ENCODE assay signal across 18 cellular contexts in the genomic region with DNA sequence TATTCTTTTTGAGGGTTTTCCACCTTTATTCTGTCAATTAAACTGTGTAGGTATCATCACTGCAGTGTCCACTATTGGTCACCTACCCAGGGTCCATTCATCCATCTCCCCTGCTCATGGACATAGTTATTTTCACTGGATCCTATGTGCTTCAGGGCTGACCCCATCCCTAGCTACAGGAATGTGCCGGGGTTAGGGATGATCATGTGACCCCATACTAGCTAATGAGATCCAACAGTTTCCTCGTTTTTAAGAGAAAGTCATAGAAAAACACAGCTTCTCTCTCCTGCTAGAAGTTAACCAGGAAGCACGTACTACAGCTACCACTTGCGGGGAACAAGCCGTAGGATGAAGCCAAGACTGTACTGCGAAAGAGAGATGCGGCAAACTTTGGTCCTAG. TPM values are rescaled to one million over a fixed set of nuclear protein-coding genes. Genes with fewer than 3 reads are reported as not detected.
A peak's percentile ranks its signal among the peaks of the same experiment; 100 is the strongest.
DNase-seq lines count a peak whose midpoint lies in the region; ATAC-seq, FAIRE-seq and TF ChIP-seq lines count a peak whose summit lies in the region.
"Had no signal": no experiment of that assay in that cellular context is flagged by ENCODE, and none has a peak within 500 bp of the region (broad histone marks: within the 10 kb centered on the region; RNA-seq: fewer than 3 reads in every experiment).

No MANE protein-coding gene starts in this region.

- POLR2A ChIA-PET in WTC11 (lab: Charles Lee): no interaction called here

- no peaks in the 10 kb centered on the region for H3K9me3 Mint-ChIP-seq in WTC11
- no peaks in the 10 kb centered on the region for H3K9me3 Mint-ChIP-seq in activated naive CD4-positive, alpha-beta T cell treated with anti-CD3 and anti-CD28 coated beads, Interleukin-2, amount 10 ng/mL, durations not matched to agents 7 days and 5 days
- H3K9me3 Mint-ChIP-seq in activated CD8-positive, alpha-beta memory T cell treated with anti-CD3 and anti-CD28 coated beads, Interleukin-2, amount 10 ng/mL, durations not matched to agents 7 days and 5 days (ENCODE audit: low read depth): no peaks in the 10 kb centered on the region
- H3K9me3 Mint-ChIP-seq: CD4-positive, CD25-positive, alpha-beta regulatory T cell had no signal

- intact Hi-C loops in kidney (cut with DNase I): no loop called here

- peak overlapping the region; percentile 47 for H3K27ac ChIP-seq in subcutaneous abdominal adipose tissue (ENCODE audit: low read depth, low read length)
- no peak overlapping the region for H3K27ac ChIP-seq in kidney (ENCODE audit: low read depth in 2 of 2, low read length in 2 of 2)
- H3K27ac ChIP-seq: BLaER1 treated with 17β-estradiol and CSF1 and Interleukin-3, amounts not matched to agents 10 nM and 100 nM had no signal

- ATAC-seq in WTC11: peak; percentile 56
- ATAC-seq in activated CD8-positive, alpha-beta memory T cell treated with anti-CD3 and anti-CD28 coated beads, Interleukin-2, amount 10 ng/mL, durations not matched to agents 7 days and 5 days: no peak
- ATAC-seq: GM12878, HCT116, HepG2 had no signal

- H3K9me3 ChIP-seq in subcutaneous abdominal adipose tissue (ENCODE audit: control insufficient read depth in 5 of 5, low read length in 5 of 5): no peaks in the 10 kb centered on the region
- H3K9me3 ChIP-seq in kidney (ENCODE audit: control insufficient read depth in 1 of 2, low read length in 2 of 2): no peaks in the 10 kb centered on the region
- H3K9me3 ChIP-seq: BLaER1 treated with 17β-estradiol and CSF1 and Interleukin-3, amounts not matched to agents 10 nM and 100 nM had no signal

- H3K4me3 ChIP-seq in subcutaneous abdominal adipose tissue (ENCODE audit: low read depth in 1 of 5, low read length in 5 of 5) (no peak overlapping the region), kidney (ENCODE audit: low read length in 2 of 2) (no peak overlapping the region)
- H3K4me3 ChIP-seq: BLaER1 treated with 17β-estradiol and CSF1 and Interleukin-3, amounts not matched to agents 10 nM and 100 nM; GM12878 had no signal

- no peak overlapping the region for H3K27ac Mint-ChIP-seq in WTC11
- no peak overlapping the region for H3K27ac Mint-ChIP-seq in activated naive CD4-positive, alpha-beta T cell treated with anti-CD3 and anti-CD28 coated beads, Interleukin-2, amount 10 ng/mL, durations not matched to agents 7 days and 5 days
- H3K27ac Mint-ChIP-seq in activated CD8-positive, alpha-beta memory T cell treated with anti-CD3 and anti-CD28 coated beads, Interleukin-2, amount 10 ng/mL, durations not matched to agents 7 days and 5 days: no peak overlapping the region
- H3K27ac Mint-ChIP-seq: CD4-positive, CD25-positive, alpha-beta regulatory T cell had no signal

- H3K27me3 ChIP-seq in subcutaneous abdominal adipose tissue (ENCODE audit: control insufficient read depth in 5 of 5, insufficient read depth in 4 of 5, low read length in 5 of 5): no peaks in the 10 kb centered on the region
- H3K27me3 ChIP-seq: BLaER1 treated with 17β-estradiol and CSF1 and Interleukin-3, amounts not matched to agents 10 nM and 100 nM had no signal

- H3K9ac ChIP-seq in subcutaneous abdominal adipose tissue (ENCODE audit: low read length in 5 of 5) (no peak overlapping the region), kidney (ENCODE audit: low read length in 2 of 2) (no peak overlapping the region)
- H3K9ac ChIP-seq: BLaER1 treated with 17β-estradiol and CSF1 and Interleukin-3, amounts not matched to agents 10 nM and 100 nM had no signal

- DNase-seq in AG20443 (ENCODE audit: low spot score) (peak; percentile 35), WTC11 (ENCODE audit: low spot score) (no peak), kidney (no peak)
- no peak for DNase-seq in activated naive CD4-positive, alpha-beta T cell treated with anti-CD3 and anti-CD28 coated beads, Interleukin-2, amount 10 ng/mL, durations not matched to agents 7 days and 5 days
- no peak for DNase-seq in activated CD8-positive, alpha-beta memory T cell treated with anti-CD3 and anti-CD28 coated beads, Interleukin-2, amount 10 ng/mL, durations not matched to agents 7 days and 5 days
- no peak for DNase-seq in activated CD4-positive, alpha-beta T cell treated with anti-CD3 and anti-CD28 coated beads for 48 hours
- DNase-seq: CD4-positive, CD25-positive, alpha-beta regulatory T cell; DMS79; GOT3 had no signal

- H3K4me3 Mint-ChIP-seq in WTC11: no peak overlapping the region
- no peak overlapping the region for H3K4me3 Mint-ChIP-seq in activated naive CD4-positive, alpha-beta T cell treated with anti-CD3 and anti-CD28 coated beads, Interleukin-2, amount 10 ng/mL, durations not matched to agents 7 days and 5 days
- no peak overlapping the region for H3K4me3 Mint-ChIP-seq in activated CD8-positive, alpha-beta memory T cell treated with anti-CD3 and anti-CD28 coated beads, Interleukin-2, amount 10 ng/mL, durations not matched to agents 7 days and 5 days
- H3K4me3 Mint-ChIP-seq: CD4-positive, CD25-positive, alpha-beta regulatory T cell had no signal

- no peak for FAIRE-seq in kidney (lab: Jason Lieb, UNC)
- FAIRE-seq: A204.1, GM12878, HepG2, HTR-8/SVneo had no signal

- TF ChIP-seq CTCF in WTC11 (IDR thresholded peaks at IDR 0.05) (no peak), kidney (IDR thresholded peaks at IDR 0.05; ENCODE audit: borderline replicate concordance, extremely low read depth, insufficient read depth) (no peak)

- no peaks in the 10 kb centered on the region for H3K27me3 Mint-ChIP-seq in WTC11 (ENCODE audit: low read depth)
- no peaks in the 10 kb centered on the region for H3K27me3 Mint-ChIP-seq in activated naive CD4-positive, alpha-beta T cell treated with anti-CD3 and anti-CD28 coated beads, Interleukin-2, amount 10 ng/mL, durations not matched to agents 7 days and 5 days
- peaks cover 11% of the 10 kb centered on the region for H3K27me3 Mint-ChIP-seq in activated CD8-positive, alpha-beta memory T cell treated with anti-CD3 and anti-CD28 coated beads, Interleukin-2, amount 10 ng/mL, durations not matched to agents 7 days and 5 days

- H3K4me1 ChIP-seq in subcutaneous abdominal adipose tissue (ENCODE audit: control insufficient read depth in 5 of 5, insufficient read depth in 5 of 5, low read length in 5 of 5): peaks cover 0 to 44% (median 9%) of the 10 kb centered on the region in 5 donors
- peaks cover 0 to 3% of the 10 kb centered on the region in 2 donors for H3K4me1 ChIP-seq in kidney (ENCODE audit: control insufficient read depth in 1 of 2, insufficient read depth in 1 of 2, low read depth in 1 of 2, low read length in 2 of 2)

- no peaks in the 10 kb centered on the region for H3K4me1 Mint-ChIP-seq in WTC11
- no peaks in the 10 kb centered on the region for H3K4me1 Mint-ChIP-seq in activated naive CD4-positive, alpha-beta T cell treated with anti-CD3 and anti-CD28 coated beads, Interleukin-2, amount 10 ng/mL, durations not matched to agents 7 days and 5 days
- H3K4me1 Mint-ChIP-seq in activated CD8-positive, alpha-beta memory T cell treated with anti-CD3 and anti-CD28 coated beads, Interleukin-2, amount 10 ng/mL, durations not matched to agents 7 days and 5 days: no peaks in the 10 kb centered on the region
- H3K4me1 Mint-ChIP-seq: CD4-positive, CD25-positive, alpha-beta regulatory T cell had no signal

- H3K36me3 ChIP-seq in subcutaneous abdominal adipose tissue (ENCODE audit: control insufficient read depth in 5 of 5, insufficient read depth in 5 of 5, low read length in 5 of 5) (no peaks in the 10 kb centered on the region), kidney (ENCODE audit: control insufficient read depth in 1 of 2, insufficient read depth in 2 of 2, low read length in 2 of 2) (no peaks in the 10 kb centered on the region)
- H3K36me3 ChIP-seq: BLaER1 treated with 17β-estradiol and CSF1 and Interleukin-3, amounts not matched to agents 10 nM and 100 nM had no signal

- CTCF ChIA-PET in WTC11 (lab: Charles Lee): no interaction called here
- CTCF ChIA-PET in activated naive CD4-positive, alpha-beta T cell treated with anti-CD3 and anti-CD28 coated beads, Interleukin-2, amount 10 ng/mL, durations not matched to agents 7 days and 5 days (lab: Charles Lee): no interaction called here
- CTCF ChIA-PET in activated CD8-positive, alpha-beta memory T cell treated with anti-CD3 and anti-CD28 coated beads, Interleukin-2, amount 10 ng/mL, durations not matched to agents 7 days and 5 days (lab: Charles Lee): no interaction called here

- H3K36me3 Mint-ChIP-seq in WTC11: no peaks in the 10 kb centered on the region
- H3K36me3 Mint-ChIP-seq in activated naive CD4-positive, alpha-beta T cell treated with anti-CD3 and anti-CD28 coated beads, Interleukin-2, amount 10 ng/mL, durations not matched to agents 7 days and 5 days: no peaks in the 10 kb centered on the region
- H3K36me3 Mint-ChIP-seq in activated CD8-positive, alpha-beta memory T cell treated with anti-CD3 and anti-CD28 coated beads, Interleukin-2, amount 10 ng/mL, durations not matched to agents 7 days and 5 days: no peaks in the 10 kb centered on the region
- H3K36me3 Mint-ChIP-seq: CD4-positive, CD25-positive, alpha-beta regulatory T cell had no signal

TF ChIP-seq in WTC11, 78 proteins besides CTCF, POLR2A, EP300 and RAD21:
- TF ChIP-seq ZNF396 (CRISPR knock-in tag; IDR thresholded peaks at IDR 0.05; ENCODE audit: borderline replicate concordance): no peak
- TF ChIP-seq, protein P1, sequence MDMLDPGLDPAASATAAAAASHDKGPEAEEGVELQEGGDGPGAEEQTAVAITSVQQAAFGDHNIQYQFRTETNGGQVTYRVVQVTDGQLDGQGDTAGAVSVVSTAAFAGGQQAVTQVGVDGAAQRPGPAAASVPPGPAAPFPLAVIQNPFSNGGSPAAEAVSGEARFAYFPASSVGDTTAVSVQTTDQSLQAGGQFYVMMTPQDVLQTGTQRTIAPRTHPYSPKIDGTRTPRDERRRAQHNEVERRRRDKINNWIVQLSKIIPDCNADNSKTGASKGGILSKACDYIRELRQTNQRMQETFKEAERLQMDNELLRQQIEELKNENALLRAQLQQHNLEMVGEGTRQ (CRISPR knock-in tag; IDR thresholded peaks at IDR 0.05): peak; percentile 57

RNA-seq across cellular contexts. Expression of a gene that starts 19.6 kb away (rescaled TPM):
- total RNA-seq in WTC11 (2021) (0.46 to 0.66 TPM (median 0.50 TPM) in 3 replicates), kidney (9.0 TPM)
- under 1 TPM; 0.06 to 0.80 TPM for total RNA-seq in activated CD8-positive, alpha-beta memory T cell treated with anti-CD3 and anti-CD28 coated beads, Interleukin-2, amount 10 ng/mL, durations not matched to agents 7 days and 5 days
- 102 TPM for polyA plus RNA-seq in kidney (ENCODE audit: insufficient read depth, low read depth, low replicate concordance)
- total RNA-seq: G401, GM12878, HepG2 had no signal
- polyA plus RNA-seq: AG04450; CD4-positive, CD25-positive, alpha-beta regulatory T cell had no signal

RNA-seq across cellular contexts. Expression of a gene that starts 52.8 kb away (rescaled TPM):
- total RNA-seq in WTC11 (2021) (77.3 to 85.8 TPM (median 80.1 TPM) in 3 replicates), kidney (78.8 TPM)
- total RNA-seq in activated CD8-positive, alpha-beta memory T cell treated with anti-CD3 and anti-CD28 coated beads, Interleukin-2, amount 10 ng/mL, durations not matched to agents 7 days and 5 days: 100 to 1,000 TPM; 118 to 119 TPM
- 37.7 TPM for polyA plus RNA-seq in kidney (ENCODE audit: insufficient read depth, low read depth, low replicate concordance)
